ENCODE assay signal across 17 cellular contexts in the genomic region with DNA sequence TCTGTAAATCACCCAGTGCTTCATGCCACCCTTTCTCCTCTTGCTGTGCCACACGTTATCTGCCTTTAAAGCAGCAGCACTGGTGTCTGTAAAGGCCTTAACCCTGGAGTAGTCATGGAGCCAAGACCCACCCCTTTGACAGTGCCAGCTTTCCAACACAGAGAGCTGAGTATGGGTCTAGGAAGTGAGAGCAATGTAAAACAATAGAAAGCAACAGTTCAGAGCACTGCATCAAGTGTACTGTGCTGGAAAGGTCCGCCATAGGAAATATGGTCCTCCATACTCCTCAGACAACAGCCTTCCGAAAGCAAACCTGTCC.
"Had no signal": no experiment of that assay in that cellular context is flagged by ENCODE, and none has a peak within 500 bp of the region (broad histone marks: within the 10 kb centered on the region; RNA-seq: fewer than 3 reads in every experiment).

No MANE protein-coding gene starts in this region.

- H3K9me3 ChIP-seq: breast epithelium, esophagus squamous epithelium, heart right ventricle, left lung, right lobe of liver, spleen, uterus had no signal

- H3K27me3 ChIP-seq: breast epithelium, left lung, right lobe of liver, spleen, uterus had no signal

- ATAC-seq: foreskin keratinocyte; stimulated activated naive CD8-positive, alpha-beta T cell treated with anti-CD3 and anti-CD28 coated beads, Interleukin-15, amount 100 ng/mL, for 72 hours had no signal

- H3K27ac Mint-ChIP-seq: activated CD4-positive, alpha-beta T cell treated with anti-CD3 and anti-CD28 coated beads, Interleukin-2, amount 10 ng/mL, durations not matched to agents 7 days and 5 days; activated T-helper 2 cell treated with anti-CD3 and anti-CD28 coated beads, Interferon-gamma antibody, Interleukin-2, Interleukin-4, amounts not matched to agents 10 μg/mL and 5 μg/mL and 100 μg/mL, durations not matched to agents 14 hours and 24 hours and 36 hours; stimulated activated naive CD8-positive, alpha-beta T cell treated with anti-CD3 and anti-CD28 coated beads, Interleukin-15, amount 100 ng/mL, for 72 hours had no signal

- H3K4me1 Mint-ChIP-seq: activated CD4-positive, alpha-beta T cell treated with anti-CD3 and anti-CD28 coated beads, Interleukin-2, amount 10 ng/mL, durations not matched to agents 7 days and 5 days; stimulated activated naive CD8-positive, alpha-beta T cell treated with anti-CD3 and anti-CD28 coated beads, Interleukin-15, amount 100 ng/mL, for 72 hours had no signal

- H3K36me3 ChIP-seq: breast epithelium, esophagus squamous epithelium, heart right ventricle, left lung, right lobe of liver, spleen, uterus had no signal

- H3K4me3 Mint-ChIP-seq: activated CD4-positive, alpha-beta T cell treated with anti-CD3 and anti-CD28 coated beads, Interleukin-2, amount 10 ng/mL, durations not matched to agents 7 days and 5 days; stimulated activated naive CD8-positive, alpha-beta T cell treated with anti-CD3 and anti-CD28 coated beads, Interleukin-15, amount 100 ng/mL, for 72 hours had no signal

- H3K9me3 Mint-ChIP-seq: activated CD4-positive, alpha-beta T cell treated with anti-CD3 and anti-CD28 coated beads, Interleukin-2, amount 10 ng/mL, durations not matched to agents 7 days and 5 days; activated T-helper 2 cell treated with anti-CD3 and anti-CD28 coated beads, Interferon-gamma antibody, Interleukin-2, Interleukin-4, amounts not matched to agents 10 μg/mL and 5 μg/mL and 100 μg/mL, durations not matched to agents 14 hours and 24 hours and 36 hours; stimulated activated naive CD8-positive, alpha-beta T cell treated with anti-CD3 and anti-CD28 coated beads, Interleukin-15, amount 100 ng/mL, for 72 hours had no signal

- H3K27me3 Mint-ChIP-seq: activated CD4-positive, alpha-beta T cell treated with anti-CD3 and anti-CD28 coated beads, Interleukin-2, amount 10 ng/mL, durations not matched to agents 7 days and 5 days; stimulated activated naive CD8-positive, alpha-beta T cell treated with anti-CD3 and anti-CD28 coated beads, Interleukin-15, amount 100 ng/mL, for 72 hours had no signal

- H3K4me1 ChIP-seq: breast epithelium, esophagus squamous epithelium, foreskin keratinocyte, right lobe of liver, uterus had no signal

- H3K27ac ChIP-seq: foreskin keratinocyte, right lobe of liver, uterus had no signal

- H3K4me3 ChIP-seq: breast epithelium, esophagus squamous epithelium, heart right ventricle, left lung, right lobe of liver, uterus had no signal

- FAIRE-seq: endometrium had no signal

- DNase-seq: activated CD4-positive, alpha-beta T cell treated with anti-CD3 and anti-CD28 coated beads, Interleukin-2, amount 10 ng/mL, durations not matched to agents 7 days and 5 days; activated CD4-positive, CD25-positive, alpha-beta regulatory T cell; activated CD8-positive, alpha-beta memory T cell treated with anti-CD3 and anti-CD28 coated beads for 24 hours; activated naive CD4-positive, alpha-beta T cell treated with anti-CD3 and anti-CD28 coated beads, Interleukin-2, amount 50 U/mL, for 16 hours; esophagus squamous epithelium; foreskin keratinocyte; heart right ventricle; islet precursor cell; left lung; right lobe of liver; spleen; stimulated activated CD4-positive, alpha-beta T cell treated with anti-CD3 and anti-CD28 coated beads, Interleukin-2, amount 100 ng/mL, for 24 hours; stimulated activated naive CD8-positive, alpha-beta T cell treated with anti-CD3 and anti-CD28 coated beads, Interleukin-15, amount 100 ng/mL, for 72 hours; uterus had no signal
